In genomic region chr2:197294260-197294659, GRCh38 we compare ENCODE assay signal across 9 cellular contexts. TPM values are rescaled to one million over a fixed set of nuclear protein-coding genes. Genes with fewer than 3 reads are reported as not detected.
DNase-seq lines count a peak whose midpoint lies in the region; ATAC-seq, FAIRE-seq and TF ChIP-seq lines count a peak whose summit lies in the region.
"Had no signal": no experiment of that assay in that cellular context is flagged by ENCODE, and none has a peak within 500 bp of the region (broad histone marks: within the 10 kb centered on the region; RNA-seq: fewer than 3 reads in every experiment).

No MANE protein-coding gene starts in this region.

- peak overlapping the region; percentile 79 for H3K4me3 Mint-ChIP-seq in activated T-helper 2 cell treated with anti-CD3 and anti-CD28 coated beads, Interferon-gamma antibody, Interleukin-2, Interleukin-4, amounts not matched to agents 10 μg/mL and 5 μg/mL and 100 μg/mL, durations not matched to agents 14 hours and 24 hours and 36 hours (ENCODE audit: low read depth)
- peak overlapping the region; percentile 82 for H3K4me3 Mint-ChIP-seq in stimulated activated effector memory CD8-positive, alpha-beta T cell treated with anti-CD3 and anti-CD28 coated beads, Interleukin-12 subunit alpha, Interleukin-12 subunit beta, amount 100 ng/mL, for 72 hours
- H3K4me3 Mint-ChIP-seq in type B pancreatic cell, result no peak overlapping the region

- TF ChIP-seq CTCF in type B pancreatic cell (conservative IDR thresholded peaks at IDR 0.05), result no peak

- H3K4me1 Mint-ChIP-seq in activated T-helper 2 cell treated with anti-CD3 and anti-CD28 coated beads, Interferon-gamma antibody, Interleukin-2, Interleukin-4, amounts not matched to agents 10 μg/mL and 5 μg/mL and 100 μg/mL, durations not matched to agents 14 hours and 24 hours and 36 hours (ENCODE audit: low read depth), result peaks cover 84% of the 10 kb centered on the region
- H3K4me1 Mint-ChIP-seq in stimulated activated effector memory CD8-positive, alpha-beta T cell treated with anti-CD3 and anti-CD28 coated beads, Interleukin-12 subunit alpha, Interleukin-12 subunit beta, amount 100 ng/mL, for 72 hours, result peaks cover 89% of the 10 kb centered on the region
- H3K4me1 Mint-ChIP-seq in type B pancreatic cell (ENCODE audit: unreplicated experiment), result peaks cover 9% of the 10 kb centered on the region

- FAIRE-seq in GM12892 (lab: Jason Lieb, UNC), result no peak
- FAIRE-seq: A204.1 had no signal

- intact Hi-C loops in activated T-helper 2 cell treated with anti-CD3 and anti-CD28 coated beads, Interferon-gamma antibody, Interleukin-2, Interleukin-4, amounts not matched to agents 10 μg/mL and 5 μg/mL and 100 μg/mL, durations not matched to agents 14 hours and 24 hours and 36 hours (cut with micrococcal nuclease), result loop anchor here (1.0 to 10.0 kb wide), 4 partner anchors 10 to 1029 kb away; no protein-coding TSS in a partner anchor

- peaks cover 65% of the 10 kb centered on the region for H3K36me3 Mint-ChIP-seq in activated T-helper 2 cell treated with anti-CD3 and anti-CD28 coated beads, Interferon-gamma antibody, Interleukin-2, Interleukin-4, amounts not matched to agents 10 μg/mL and 5 μg/mL and 100 μg/mL, durations not matched to agents 14 hours and 24 hours and 36 hours (ENCODE audit: low read depth)
- H3K36me3 Mint-ChIP-seq in stimulated activated effector memory CD8-positive, alpha-beta T cell treated with anti-CD3 and anti-CD28 coated beads, Interleukin-12 subunit alpha, Interleukin-12 subunit beta, amount 100 ng/mL, for 72 hours, result peaks cover 87% of the 10 kb centered on the region
- H3K36me3 Mint-ChIP-seq in type B pancreatic cell, result peaks cover 4% of the 10 kb centered on the region

- ATAC-seq in HG03066 (IDR thresholded peaks at IDR 0.05; ENCODE audit: low read depth, unreplicated experiment), result peak; percentile 45
- peak; percentile 67 for ATAC-seq in stimulated activated effector memory CD8-positive, alpha-beta T cell treated with anti-CD3 and anti-CD28 coated beads, Interleukin-12 subunit alpha, Interleukin-12 subunit beta, amount 100 ng/mL, for 72 hours

- peaks cover 16% of the 10 kb centered on the region for H3K9me3 Mint-ChIP-seq in activated T-helper 2 cell treated with anti-CD3 and anti-CD28 coated beads, Interferon-gamma antibody, Interleukin-2, Interleukin-4, amounts not matched to agents 10 μg/mL and 5 μg/mL and 100 μg/mL, durations not matched to agents 14 hours and 24 hours and 36 hours
- H3K9me3 Mint-ChIP-seq in stimulated activated effector memory CD8-positive, alpha-beta T cell treated with anti-CD3 and anti-CD28 coated beads, Interleukin-12 subunit alpha, Interleukin-12 subunit beta, amount 100 ng/mL, for 72 hours, result peaks cover under 1% of the 10 kb centered on the region
- no peaks in the 10 kb centered on the region for H3K9me3 Mint-ChIP-seq in type B pancreatic cell

- DNase-seq in NOMO-1 treated with DMSO at 0.1 percent for 48 hours (lab: John Stamatoyannopoulos, UW; ENCODE audit: unreplicated experiment) (peak; percentile 8), NOMO-1 treated with dmso at 0.1 percent for 144 hours (lab: John Stamatoyannopoulos, UW; ENCODE audit: unreplicated experiment) (no peak), amygdala (lab: John Stamatoyannopoulos, UW) (no peak), type B pancreatic cell (ENCODE audit: extremely low spot score, unreplicated experiment) (no peak), GM12892 (ENCODE audit: insufficient read length) (no peak)
- DNase-seq in activated T-helper 2 cell treated with anti-CD3 and anti-CD28 coated beads, Interferon-gamma antibody, Interleukin-2, Interleukin-4, amounts not matched to agents 10 μg/mL and 5 μg/mL and 100 μg/mL, durations not matched to agents 14 hours and 24 hours and 36 hours (ENCODE audit: low spot score), result no peak
- DNase-seq in stimulated activated effector memory CD8-positive, alpha-beta T cell treated with anti-CD3 and anti-CD28 coated beads, Interleukin-12 subunit alpha, Interleukin-12 subunit beta, amount 100 ng/mL, for 72 hours (ENCODE audit: low spot score in 2 of 2), result no peak

- peak overlapping the region; percentile 94 for H3K27ac Mint-ChIP-seq in activated T-helper 2 cell treated with anti-CD3 and anti-CD28 coated beads, Interferon-gamma antibody, Interleukin-2, Interleukin-4, amounts not matched to agents 10 μg/mL and 5 μg/mL and 100 μg/mL, durations not matched to agents 14 hours and 24 hours and 36 hours
- H3K27ac Mint-ChIP-seq in stimulated activated effector memory CD8-positive, alpha-beta T cell treated with anti-CD3 and anti-CD28 coated beads, Interleukin-12 subunit alpha, Interleukin-12 subunit beta, amount 100 ng/mL, for 72 hours, result peak overlapping the region; percentile 94
- no peak overlapping the region for H3K27ac Mint-ChIP-seq in type B pancreatic cell

- TF ChIP-seq POLR2A in GM12892 (IDR thresholded peaks at IDR 0.05; ENCODE audit: low read depth, low read length), result no peak

- no peaks in the 10 kb centered on the region for H3K27me3 Mint-ChIP-seq in activated T-helper 2 cell treated with anti-CD3 and anti-CD28 coated beads, Interferon-gamma antibody, Interleukin-2, Interleukin-4, amounts not matched to agents 10 μg/mL and 5 μg/mL and 100 μg/mL, durations not matched to agents 14 hours and 24 hours and 36 hours (ENCODE audit: low read depth)
- H3K27me3 Mint-ChIP-seq in type B pancreatic cell, result no peaks in the 10 kb centered on the region

RNA-seq across cellular contexts. Expression of gene ANKRD44, which starts 16.3 kb away (rescaled TPM):
- total RNA-seq in activated T-helper 2 cell treated with anti-CD3 and anti-CD28 coated beads, Interferon-gamma antibody, Interleukin-2, Interleukin-4, amounts not matched to agents 10 μg/mL and 5 μg/mL and 100 μg/mL, durations not matched to agents 14 hours and 24 hours and 36 hours, result 107 and 120 TPM in 2 replicates
- total RNA-seq in type B pancreatic cell (ENCODE audit: low replicate concordance), result 3.1 and 14.2 TPM in 2 replicates
- 32.8 TPM for polyA plus RNA-seq in GM12892 (2012; ENCODE audit: missing spikeins)
